ENCODE assay signal across 9 cellular contexts in the genomic region with DNA sequence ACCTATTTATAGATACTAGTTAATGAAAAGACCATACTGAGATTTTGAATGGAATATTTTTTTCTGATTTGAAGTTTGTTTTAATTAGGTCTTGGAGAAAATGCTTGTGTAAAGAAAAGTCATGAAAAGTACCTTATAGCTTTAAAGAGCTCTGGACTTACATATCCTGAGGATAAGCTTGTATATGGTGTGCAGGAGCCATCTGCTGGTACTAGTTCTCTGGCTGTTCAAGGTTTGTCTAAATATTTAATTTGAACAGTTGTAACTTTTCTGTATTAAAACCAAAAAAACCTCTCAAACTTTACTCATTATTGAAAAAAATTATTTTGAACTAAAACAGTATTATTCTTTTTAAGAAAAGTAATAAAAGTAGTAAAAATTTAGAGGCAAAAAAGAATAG. TPM values are rescaled to one million over a fixed set of nuclear protein-coding genes. Genes with fewer than 3 reads are reported as not detected.
A peak's percentile ranks its signal among the peaks of the same experiment; 100 is the strongest.
DNase-seq lines count a peak whose midpoint lies in the region; ATAC-seq and TF ChIP-seq lines count a peak whose summit lies in the region.
"Had no signal": no experiment of that assay in that cellular context is flagged by ENCODE, and none has a peak within 500 bp of the region (broad histone marks: within the 10 kb centered on the region; RNA-seq: fewer than 3 reads in every experiment).

No MANE protein-coding gene starts in this region.

- no peak overlapping the region for H3K4me3 Mint-ChIP-seq in T-cell
- H3K4me3 Mint-ChIP-seq: activated naive CD8-positive, alpha-beta T cell had no signal

- no peaks in the 10 kb centered on the region for H3K9me3 Mint-ChIP-seq in T-cell

- H3K27me3 ChIP-seq in brain microvascular endothelial cell (replicated peaks): no peaks in the 10 kb centered on the region

- no peak overlapping the region for H3K27ac ChIP-seq in brain microvascular endothelial cell

- no peak overlapping the region for H3K4me3 ChIP-seq in brain microvascular endothelial cell (ENCODE audit: low read depth, low read length)

- peak; percentile 41 for DNase-seq in DMS53 treated with DMSO at 0.1 percent for 48 hours (lab: John Stamatoyannopoulos, UW; ENCODE audit: unreplicated experiment)
- DNase-seq in KBM-7: peak; percentile 15
- no peak for DNase-seq in brain microvascular endothelial cell
- peak; percentile 18 to 55 for DNase-seq in lung microvascular endothelial cell (ENCODE audit: low read depth in 2 of 2)
- no peak for DNase-seq in stimulated activated CD4-positive, alpha-beta T cell treated with anti-CD3 and anti-CD28 coated beads, Interleukin-15, amount 100 ng/mL, for 24 hours
- no peak for DNase-seq in NCI-H1417 treated with DMSO at 0.1 percent for 48 hours (lab: John Stamatoyannopoulos, UW)
- DNase-seq in T-cell: no peak
- DNase-seq in activated CD4-positive, alpha-beta T cell treated with anti-CD3 and anti-CD28 coated beads, Interleukin-2, amount 50 U/mL, for 1 hour: no peak

- peak; percentile 40 for TF ChIP-seq CTCF in brain microvascular endothelial cell (IDR thresholded peaks at IDR 0.05; ENCODE audit: low read depth, low read length, missing control alignments)

- in situ Hi-C loops in KBM-7 (cut with MboI; ENCODE audit: low pct_unique_long_range_greater_than_20kb, low sequenced_read_pairs): no loop called here
- in situ Hi-C loops in brain microvascular endothelial cell (cut with HindIII; ENCODE audit: low pct_ligation_motif_present, low sequenced_read_pairs): no loop called here

- H3K36me3 Mint-ChIP-seq in T-cell: peaks cover 18% of the 10 kb centered on the region

- H3K4me1 Mint-ChIP-seq in T-cell: peaks cover 0 to 7% (median 5%) of the 10 kb centered on the region in 3 donors

- no peaks in the 10 kb centered on the region for H3K36me3 ChIP-seq in brain microvascular endothelial cell (replicated peaks)

- no peaks in the 10 kb centered on the region for H3K27me3 Mint-ChIP-seq in T-cell
- H3K27me3 Mint-ChIP-seq: activated naive CD8-positive, alpha-beta T cell had no signal

- H3K27ac Mint-ChIP-seq in T-cell: no peak overlapping the region
- H3K27ac Mint-ChIP-seq: activated naive CD8-positive, alpha-beta T cell had no signal

- no peak for ATAC-seq in T-cell (replicated peaks in 1 of 4)

- POLR2A ChIA-PET in T-cell (lab: Charles Lee): interaction anchor here in 1 of 2 donors (0.7 kb wide), 1 partner anchor 12 kb away, joined by 3 read pairs; no protein-coding TSS in a partner anchor

- CTCF ChIA-PET in T-cell (lab: Charles Lee): interaction anchor here in 1 of 2 donors (0.7 to 1.2 kb wide), 4 partner anchors 47 to 348 kb away, joined by 3 to 5 read pairs (median 4); a partner anchor contains a TSS

RNA-seq across cellular contexts. Expression of a gene that starts 50.2 kb away (rescaled TPM):
- 34.0 and 109 TPM in 2 replicates for total RNA-seq in lung microvascular endothelial cell
- total RNA-seq in T-cell: 10 to 100 TPM; 28.6 to 49.9 (median 31.3) TPM

RNA-seq across cellular contexts. Expression of a gene that starts 52.7 kb away (rescaled TPM):
- total RNA-seq in lung microvascular endothelial cell: 24.2 and 32.0 TPM in 2 replicates
- 10 to 100 TPM; 27.3 to 45.8 (median 41.0) TPM for total RNA-seq in T-cell

Comparison
In these comparisons a context has a peak if more than half of its experiments do, and no peak if none do; other contexts are left out.
1. DNase-seq: peak in DMS53 treated with DMSO at 0.1 percent for 48 hours (single experiment), KBM-7 (single experiment) and lung microvascular endothelial cell (2 of 2); none in brain microvascular endothelial cell (single experiment), stimulated activated CD4-positive, alpha-beta T cell treated with anti-CD3 and anti-CD28 coated beads, Interleukin-15, amount 100 ng/mL, for 24 hours (single experiment), NCI-H1417 treated with DMSO at 0.1 percent for 48 hours (single experiment), T-cell (0 of 34) and activated CD4-positive, alpha-beta T cell treated with anti-CD3 and anti-CD28 coated beads, Interleukin-2, amount 50 U/mL, for 1 hour (single experiment).